ENCODE assay signal across 18 cellular contexts in genomic region chr1:9454094-9454418, GRCh38.
"Had no signal": no experiment of that assay in that cellular context is flagged by ENCODE, and none has a peak within 500 bp of the region (broad histone marks: within the 10 kb centered on the region; RNA-seq: fewer than 3 reads in every experiment).

No MANE protein-coding gene starts in this region.

- ATAC-seq: gastroesophageal sphincter; left colon; mucosa of descending colon; naive thymus-derived CD8-positive, alpha-beta T cell; upper lobe of right lung had no signal

- H3K27ac Mint-ChIP-seq: naive thymus-derived CD8-positive, alpha-beta T cell had no signal

- H3K4me3 ChIP-seq: colonic mucosa, esophagus squamous epithelium, gastroesophageal sphincter, mucosa of descending colon, neural progenitor cell, ovary, right atrium auricular region, stomach, upper lobe of right lung had no signal

- H3K9me3 ChIP-seq: colonic mucosa, esophagus squamous epithelium, gastroesophageal sphincter, mucosa of descending colon, ovary, right atrium auricular region, stomach, upper lobe of right lung had no signal

- H3K4me2 ChIP-seq: neural progenitor cell had no signal

- H3K4me1 ChIP-seq: colonic mucosa, upper lobe of right lung had no signal

- H3K4me3 Mint-ChIP-seq: naive thymus-derived CD8-positive, alpha-beta T cell; neural progenitor cell had no signal

- H3K36me3 Mint-ChIP-seq: naive thymus-derived CD8-positive, alpha-beta T cell; neural progenitor cell had no signal

- H3K36me3 ChIP-seq: colonic mucosa, esophagus squamous epithelium, gastroesophageal sphincter, neural progenitor cell, ovary, right atrium auricular region, stomach, upper lobe of right lung had no signal

- H3K9me3 Mint-ChIP-seq: naive thymus-derived CD8-positive, alpha-beta T cell; neural progenitor cell had no signal

- H3K27me3 ChIP-seq: colonic mucosa, esophagus squamous epithelium, gastroesophageal sphincter, neural progenitor cell, ovary, right atrium auricular region, stomach, upper lobe of right lung had no signal

- DNase-seq: colonic mucosa; dermis blood vessel endothelial cell; esophagus squamous epithelium; foreskin fibroblast; left colon; mammary epithelial cell; mucosa of descending colon; naive thymus-derived CD8-positive, alpha-beta T cell; nucleus accumbens; ovary; small intestine; stimulated activated CD4-positive, alpha-beta T cell treated with anti-CD3 and anti-CD28 coated beads, Interleukin-12 subunit alpha, Interleukin-12 subunit beta, amount 100 ng/mL, for 4 hours; stimulated activated naive CD4-positive, alpha-beta T cell; stomach; upper lobe of right lung had no signal

- H3K27ac ChIP-seq: colonic mucosa, esophagus squamous epithelium, gastroesophageal sphincter, neural progenitor cell, ovary, right atrium auricular region, stomach, upper lobe of right lung had no signal
